In genomic region chr9:1052119-1052907, GRCh38 we compare ENCODE assay signal across 10 cellular contexts. TPM values are rescaled to one million over a fixed set of nuclear protein-coding genes. Genes with fewer than 3 reads are reported as not detected.
DNase-seq lines count a peak whose midpoint lies in the region; ATAC-seq, FAIRE-seq and TF ChIP-seq lines count a peak whose summit lies in the region.
"Had no signal": no experiment of that assay in that cellular context is flagged by ENCODE, and none has a peak within 500 bp of the region (broad histone marks: within the 10 kb centered on the region; RNA-seq: fewer than 3 reads in every experiment).

No MANE protein-coding gene starts in this region.

- WGBS in GM12878 (ENCODE audit: insufficient coverage, insufficient replicate concordance, low lambda C conversion rate, missing lambda C conversion rate) = 15% methylated on average over 36 of the region's 36 CpGs
- 2 to 3% methylated on average over 32 to 36 of the region's 36 CpGs for WGBS in mesodermal cell (ENCODE audit: insufficient coverage in 2 of 2), 2 experiments
- 8% methylated on average over 27 of the region's 36 CpGs for WGBS in right lobe of liver (ENCODE audit: insufficient coverage, low coverage, low lambda C conversion rate, missing lambda C conversion rate)

- no peak for TF ChIP-seq RAD21 in GM12878 (IDR thresholded peaks at IDR 0.05; ENCODE audit: insufficient read depth, low read depth, low read length)

- no peak overlapping the region for H3K27ac ChIP-seq in GM12878 (ENCODE audit: control insufficient read depth, insufficient read depth)
- no peak overlapping the region for H3K27ac ChIP-seq in mesodermal cell (ENCODE audit: low read depth, low read length, severe bottlenecking)
- peak overlapping the region; percentile 63 for H3K27ac ChIP-seq in temporal lobe (ENCODE audit: low read depth, low read length)
- H3K27ac ChIP-seq in right lobe of liver = no peak overlapping the region
- H3K27ac ChIP-seq: HL-60 had no signal

- no peak overlapping the region for H2AFZ ChIP-seq in GM12878 (ENCODE audit: control insufficient read depth, low read depth, low read length)

- no peaks in the 10 kb centered on the region for H3K4me1 ChIP-seq in GM12878 (ENCODE audit: control insufficient read depth, insufficient read depth, low read length)
- H3K4me1 ChIP-seq in mesodermal cell (ENCODE audit: control insufficient read depth, insufficient read depth, low read length, poor library complexity, severe bottlenecking) = peaks cover 7% of the 10 kb centered on the region
- H3K4me1 ChIP-seq in right lobe of liver = peaks cover 0 to 28% (median 6%) of the 10 kb centered on the region in 4 donors

- H3K4me2 ChIP-seq in GM12878 (ENCODE audit: control insufficient read depth, insufficient read depth) = no peak overlapping the region

- FAIRE-seq in GM12878 (lab: Jason Lieb, UNC) = no peak

- no peaks in the 10 kb centered on the region for H3K79me2 ChIP-seq in GM12878 (ENCODE audit: control insufficient read depth, insufficient read depth, low read length)

- no peak overlapping the region for H3K9ac ChIP-seq in GM12878 (ENCODE audit: control insufficient read depth, insufficient read depth, low read length)

- TF ChIP-seq POLR2A in GM12878 (IDR thresholded peaks at IDR 0.05; ENCODE audit: low read depth, low read length) (no peak), right lobe of liver (IDR thresholded peaks at IDR 0.05) (no peak)

- H4K20me1 ChIP-seq in GM12878 (ENCODE audit: control insufficient read depth, insufficient read depth) = no peaks in the 10 kb centered on the region

- H3K36me3 ChIP-seq in GM12878 (ENCODE audit: control insufficient read depth in 2 of 2, insufficient read depth in 2 of 2, low read length in 1 of 2) (no peaks in the 10 kb centered on the region), mesodermal cell (ENCODE audit: control insufficient read depth, insufficient read depth, low read length) (no peaks in the 10 kb centered on the region), right lobe of liver (no peaks in the 10 kb centered on the region)

- CTCF ChIA-PET in GM12878 (lab: Yijun Ruan, JAX) = interaction anchor here (1.0 to 1.7 kb wide), 6 partner anchors 33 to 379 kb away, joined by 3 to 6 read pairs (median 5); no protein-coding TSS in a partner anchor

- no TSS peak for BruUV-seq in GM12878 (replicated peaks; lab: Mats Ljungman, UMichigan)

- H3K4me3 ChIP-seq in GM12878 (no peak overlapping the region), mesodermal cell (ENCODE audit: extremely low read depth, insufficient read depth, low read length, poor library complexity, severe bottlenecking) (peak overlapping the region; percentile 22), right lobe of liver (peak overlapping the region in 1 of 3 donors; percentile 16)

- H3K4me3 Mint-ChIP-seq in activated T-cell treated with anti-CD3 and anti-CD28 coated beads, Interleukin-2, amount 50 U/mL, for 4 hours = peak overlapping the region; percentile 52

- no peak for DNase-seq in activated T-cell treated with anti-CD3 and anti-CD28 coated beads, Interleukin-2, amount 50 U/mL, for 4 hours
- no peak for DNase-seq in activated T-cell treated with anti-CD3 and anti-CD28 coated beads, Interleukin-2, amount 50 U/mL, for 48 hours
- no peak for DNase-seq in GM12878 (ENCODE audit: low read depth, low spot score)
- DNase-seq in SKM-1 treated with dmso at 0.1 percent for 144 hours (lab: John Stamatoyannopoulos, UW; ENCODE audit: unreplicated experiment) = no peak
- DNase-seq in right lobe of liver = no peak
- DNase-seq in NCI-H2029 treated with DMSO at 0.1 percent for 48 hours (lab: John Stamatoyannopoulos, UW) = no peak
- DNase-seq: activated gamma-delta T cell treated with Interleukin-2 at 50 U/mL for 16 hours had no signal

- intact Hi-C loops in GM12878 (cut with micrococcal nuclease; ENCODE audit: unreplicated experiment) = no loop called here
- intact Hi-C loops in right lobe of liver (cut with DNase I) = no loop called here

- H3K9me3 Mint-ChIP-seq in activated T-cell treated with anti-CD3 and anti-CD28 coated beads, Interleukin-2, amount 50 U/mL, for 4 hours = no peaks in the 10 kb centered on the region

- peaks cover 3% of the 10 kb centered on the region; the same call in 2 of the 3 replicates for H3K9me3 ChIP-seq in GM12878 (replicated peaks; ENCODE audit: control insufficient read depth, insufficient read depth, low read length)
- H3K9me3 ChIP-seq in mesodermal cell (ENCODE audit: control insufficient read depth, low read length) = no peaks in the 10 kb centered on the region
- H3K9me3 ChIP-seq in right lobe of liver = no peaks in the 10 kb centered on the region

- in situ Hi-C loops in GM12878 (cut with MboI) = no loop called here

- SMC1A ChIA-PET in GM12878 (lab: Charles Lee; ENCODE audit: uncharacterized antibody, unreplicated experiment) = interaction anchor here (0.7 to 6.7 kb wide), 8 partner anchors 12 to 553 kb away, joined by 3 to 59 read pairs (median 8); no protein-coding TSS in a partner anchor

- POLR2A ChIA-PET in GM12878 (lab: Charles Lee) = interaction anchor here (1.5 to 1.8 kb wide), 2 partner anchors 12 to 46 kb away, joined by 3 to 5 read pairs; no protein-coding TSS in a partner anchor

- H3K27me3 ChIP-seq in GM12878 (replicated peaks in 1 of 2; ENCODE audit: control insufficient read depth in 2 of 2, insufficient read depth in 2 of 2, low read length in 1 of 2) (peaks cover 6 to 30% of the 10 kb centered on the region in 2 experiments), right lobe of liver (peaks cover 21 to 56% of the 10 kb centered on the region in 2 donors)

- ATAC-seq in activated T-cell treated with anti-CD3 and anti-CD28 coated beads, Interleukin-2, amount 50 U/mL, for 4 hours = no peak
- ATAC-seq in GM12878 (peak; percentile 34), right lobe of liver (no peak)

- RAD21 ChIA-PET in GM12878 (lab: Charles Lee; ENCODE audit: unreplicated experiment) = interaction anchor here (0.9 to 3.4 kb wide), 8 partner anchors 37 to 377 kb away, joined by 3 to 15 read pairs (median 4); no protein-coding TSS in a partner anchor

- H3K4me1 Mint-ChIP-seq in activated T-cell treated with anti-CD3 and anti-CD28 coated beads, Interleukin-2, amount 50 U/mL, for 4 hours (ENCODE audit: low read depth) = peaks cover 41% of the 10 kb centered on the region

- no peak for TF ChIP-seq EP300 in GM12878 (IDR thresholded peaks at IDR 0.05; ENCODE audit: borderline replicate concordance in 1 of 2, control insufficient read depth in 1 of 2, low read depth in 2 of 2, low read length in 2 of 2)

- peaks cover 3% of the 10 kb centered on the region for H3K36me3 Mint-ChIP-seq in activated T-cell treated with anti-CD3 and anti-CD28 coated beads, Interleukin-2, amount 50 U/mL, for 4 hours (ENCODE audit: insufficient read depth)

- TF ChIP-seq CTCF in GM12878 (IDR thresholded peaks at IDR 0.05 in 2 of 3, conservative IDR thresholded peaks at IDR 0.05 in 1 of 3; ENCODE audit: control insufficient read depth in 2 of 3, extremely low read depth in 1 of 3, insufficient read depth in 1 of 3, low read depth in 3 of 3, low read length in 3 of 3) (no peak), right lobe of liver (IDR thresholded peaks at IDR 0.05) (peak in 1 of 4 donors; percentile 30)

- H3K27me3 Mint-ChIP-seq in activated T-cell treated with anti-CD3 and anti-CD28 coated beads, Interleukin-2, amount 50 U/mL, for 4 hours (ENCODE audit: low read depth) = peaks cover 87% of the 10 kb centered on the region

TF ChIP-seq in GM12878, 131 proteins besides CTCF, POLR2A, EP300 and RAD21 (continues in another document):
- TF ChIP-seq NR2F1 (conservative IDR thresholded peaks at IDR 0.05) = 0 out of 2 replicates have a peak, but pooled peaks have one; percentile 3
- 0 out of 2 replicates have a peak, but pooled peaks have one; percentile 12 for TF ChIP-seq PKNOX1 (IDR thresholded peaks at IDR 0.05)
- no peak for TF ChIP-seq EZH2 (IDR thresholded peaks at IDR 0.05; ENCODE audit: borderline replicate concordance, control insufficient read depth, low read depth, low read length)

RNA-seq across cellular contexts. Expression of gene DMRT2, which starts 2.2 kb away (rescaled TPM):
- total RNA-seq in activated T-cell treated with anti-CD3 and anti-CD28 coated beads, Interleukin-2, amount 50 U/mL, for 4 hours = not detected
- total RNA-seq in GM12878 (2013; cell fraction: nucleolus; rRNA removed) = 0.51 and 0.92 TPM in 2 replicates
- 0.65 and 1.1 TPM in 2 replicates for total RNA-seq in GM12878 (2014; rRNA removed)
- 0.55 and 0.63 TPM in 2 replicates for total RNA-seq in GM12878 (2014; rRNA removed; fragmentation: Illumina TruSeq; extraction: Trizol)
- total RNA-seq in GM12878 (2021) = 0.82 and 1.0 TPM in 2 replicates
- not detected for polyA plus RNA-seq in GM12878 (2011; ENCODE audit: low read depth)
- 43.1 and 50.2 TPM in 2 replicates for polyA plus RNA-seq in GM12878 (2011; rRNA removed)
- polyA plus RNA-seq in GM12878 (2011; cell fraction: cytosol; rRNA removed) = 56.3 and 59.9 TPM in 2 replicates
- polyA plus RNA-seq in GM12878 (2011; cell fraction: nucleus; rRNA removed) = 64.5 and 78.7 TPM in 2 replicates
- polyA plus RNA-seq in GM12878 (2012) = not detected in 2 replicates
- polyA plus RNA-seq in GM12878 (2014; fragmentation: Illumina TruSeq; extraction: Trizol) = 0.57 and 0.82 TPM in 2 replicates
- polyA plus RNA-seq in GM12878 (2014; fragmentation: Nextera tagmentation; extraction: Ambion mirVana) = under 1 TPM; 0.08 to 0.18 TPM
- 0.69 and 0.96 TPM in 2 replicates for polyA plus RNA-seq in GM12878 (2014; rRNA removed)
- under 1 TPM; 0.09 to 0.70 TPM for polyA plus RNA-seq in GM12878 (2016; fragmentation: Nextera tagmentation; extraction: Ambion mirVana)
- 50.6 and 74.6 TPM in 2 replicates for polyA minus RNA-seq in GM12878 (2011; rRNA and poly(A)+ RNA removed)
- polyA minus RNA-seq in GM12878 (2011; cell fraction: cytosol; rRNA and poly(A)+ RNA removed) = 19.9 and 24.5 TPM in 2 replicates
- 54.0 and 96.1 TPM in 2 replicates for polyA minus RNA-seq in GM12878 (2011; cell fraction: nucleus; rRNA and poly(A)+ RNA removed)
- polyA plus RNA-seq in mesodermal cell (2013, experiment 1 of 2) = not detected
- polyA plus RNA-seq in mesodermal cell (2013, experiment 2 of 2) = not detected
- total RNA-seq in temporal lobe = not detected
- total RNA-seq in right lobe of liver = under 1 TPM in 1 of 6 experiments, not detected in 5; 0.49 TPM
